Comparison of ENCODE assay signal across 1 cellular context in the genomic region with DNA sequence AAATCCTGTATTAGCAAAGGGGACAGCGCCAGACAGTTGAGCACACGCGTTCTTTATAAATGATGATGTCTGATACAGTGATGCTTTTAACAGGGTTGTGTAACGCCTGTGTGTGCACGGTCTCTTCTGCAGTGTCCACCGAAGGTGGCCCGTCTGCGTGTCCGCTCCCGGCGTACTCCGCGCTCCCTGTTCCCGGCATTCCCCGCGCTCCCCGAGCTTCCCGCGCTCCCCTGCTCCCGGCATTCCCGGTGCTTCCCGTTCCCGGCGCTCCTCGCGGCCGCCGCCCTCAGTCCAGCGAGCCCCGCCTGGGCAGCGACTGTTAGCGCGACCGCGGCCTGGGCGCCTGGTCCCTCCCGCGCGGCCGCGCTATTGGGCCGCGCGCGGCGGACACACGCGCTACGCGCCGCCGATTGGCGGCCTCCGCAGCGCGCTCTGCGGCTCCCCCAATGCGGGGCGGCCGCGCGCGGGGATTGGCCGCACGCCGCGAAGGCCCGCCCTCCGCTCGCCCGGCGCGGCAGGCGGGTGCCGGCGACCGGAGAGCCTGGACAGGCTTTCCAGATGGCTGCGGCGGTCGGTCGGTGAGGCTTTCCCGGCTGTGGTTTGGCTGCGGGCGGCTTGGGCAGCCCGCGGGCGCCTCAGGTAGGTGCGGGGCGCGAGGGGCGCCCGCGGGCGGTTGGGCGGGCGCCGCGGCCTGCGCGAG.
TF ChIP-seq lines count a peak whose summit lies in the region.

A gene (plus strand): TSS at position 497 of the 700 bp plus-strand sequence. CDS start 5,723 bp downstream, outside the sequence.

TF ChIP-seq in HepG2, 621 proteins besides CTCF, POLR2A, EP300 and RAD21 (continued from another document and continues in another):
- TF ChIP-seq CHCHD3 (CRISPR knock-in tag; IDR thresholded peaks at IDR 0.05) (peak; percentile 97), ASH2L (IDR thresholded peaks at IDR 0.05; ENCODE audit: insufficient read length, low read depth, low read length) (no peak), ZNF496 (CRISPR knock-in tag; IDR thresholded peaks at IDR 0.05; ENCODE audit: insufficient replicate concordance) (no peak), SIX4 (CRISPR knock-in tag; IDR thresholded peaks at IDR 0.05) (peak; percentile 39; the same call in 1 of the 2 replicates), ZNF816 (CRISPR knock-in tag; IDR thresholded peaks at IDR 0.05; ENCODE audit: borderline replicate concordance) (no peak), GZF1 (CRISPR knock-in tag; IDR thresholded peaks at IDR 0.05) (no peak), ZNF772 (CRISPR knock-in tag; IDR thresholded peaks at IDR 0.05) (peak; percentile 80), SCMH1 (CRISPR knock-in tag; IDR thresholded peaks at IDR 0.05; ENCODE audit: borderline replicate concordance) (no peak), SMARCC2 (IDR thresholded peaks at IDR 0.05) (no peak), MXD4 (CRISPR knock-in tag; IDR thresholded peaks at IDR 0.05) (0 out of 2 replicates have a peak, but pooled peaks have one; percentile 41), LCORL (IDR thresholded peaks at IDR 0.05) (no peak), LCORL (CRISPR knock-in tag; IDR thresholded peaks at IDR 0.05) (peak; percentile 57; the same call in 1 of the 2 replicates), HNRNPL (IDR thresholded peaks at IDR 0.05; ENCODE audit: low read depth, low read length) (no peak), ZFP36 (IDR thresholded peaks at IDR 0.05; ENCODE audit: borderline replicate concordance, low read depth, low read length, partially characterized antibody) (no peak), ZNF484 (CRISPR knock-in tag; IDR thresholded peaks at IDR 0.05; ENCODE audit: borderline replicate concordance, low read depth) (no peak), ZNF251 (CRISPR knock-in tag; IDR thresholded peaks at IDR 0.05) (no peak), KDM1A (CRISPR knock-in tag; IDR thresholded peaks at IDR 0.05) (no peak), IRF2 (CRISPR knock-in tag; IDR thresholded peaks at IDR 0.05) (peak; percentile 84; the same call in 1 of the 2 replicates), ZNF225 (CRISPR knock-in tag; IDR thresholded peaks at IDR 0.05) (no peak), EED (CRISPR knock-in tag; IDR thresholded peaks at IDR 0.05) (no peak), ZSCAN22 (CRISPR knock-in tag; IDR thresholded peaks at IDR 0.05) (peak; percentile 93), ZNF264 (CRISPR knock-in tag; IDR thresholded peaks at IDR 0.05) (no peak), ZNF160 (CRISPR knock-in tag; IDR thresholded peaks at IDR 0.05) (no peak), FOSL2 (CRISPR knock-in tag; IDR thresholded peaks at IDR 0.05) (peak; percentile 53), ZNF773 (CRISPR knock-in tag; IDR thresholded peaks at IDR 0.05; ENCODE audit: borderline replicate concordance) (no peak), ATRX (CRISPR knock-in tag; IDR thresholded peaks at IDR 0.05; ENCODE audit: borderline replicate concordance) (no peak), SIX1 (CRISPR knock-in tag; IDR thresholded peaks at IDR 0.05; ENCODE audit: borderline replicate concordance) (no peak; the same call in 1 of the 2 replicates), IKZF1 (IDR thresholded peaks at IDR 0.05) (no peak), MAF1 (CRISPR knock-in tag; IDR thresholded peaks at IDR 0.05; ENCODE audit: borderline replicate concordance) (peak; percentile 69; the same call in 1 of the 2 replicates), SP140L (CRISPR knock-in tag; IDR thresholded peaks at IDR 0.05; ENCODE audit: borderline replicate concordance) (no peak), SALL1 (CRISPR knock-in tag; IDR thresholded peaks at IDR 0.05) (peak; percentile 90), SP1 (IDR thresholded peaks at IDR 0.05) (no peak), SP1 (CRISPR knock-in tag; IDR thresholded peaks at IDR 0.05) (0 out of 2 replicates have a peak, but pooled peaks have one; percentile 47), ZNF598 (CRISPR knock-in tag; IDR thresholded peaks at IDR 0.05; ENCODE audit: borderline replicate concordance) (no peak), ZNF572 (CRISPR knock-in tag; IDR thresholded peaks at IDR 0.05) (no peak)
- TF ChIP-seq, protein P1, sequence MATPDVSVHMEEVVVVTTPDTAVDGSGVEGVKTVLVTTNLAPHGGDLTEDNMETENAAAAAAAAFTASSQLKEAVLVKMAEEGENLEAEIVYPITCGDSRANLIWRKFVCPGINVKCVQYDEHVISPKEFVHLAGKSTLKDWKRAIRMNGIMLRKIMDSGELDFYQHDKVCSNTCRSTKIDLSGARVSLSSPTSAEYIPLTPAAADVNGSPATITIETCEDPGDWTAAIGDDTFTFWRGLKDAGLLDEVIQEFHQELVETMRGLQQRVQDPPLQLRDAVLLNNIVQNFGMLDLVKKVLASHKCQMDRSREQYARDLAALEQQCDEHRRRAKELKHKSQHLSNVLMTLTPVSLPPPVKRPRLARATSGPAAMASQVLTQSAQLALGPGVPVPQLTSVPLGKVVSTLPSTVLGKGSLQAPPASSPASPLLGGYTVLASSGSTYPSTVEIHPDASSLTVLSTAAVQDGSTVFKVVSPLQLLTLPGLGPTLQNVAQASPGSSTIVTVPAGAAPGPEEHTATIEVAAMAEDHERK (CRISPR knock-in tag; IDR thresholded peaks at IDR 0.05; ENCODE audit: low read depth) = no peak
- TF ChIP-seq, protein P2, sequence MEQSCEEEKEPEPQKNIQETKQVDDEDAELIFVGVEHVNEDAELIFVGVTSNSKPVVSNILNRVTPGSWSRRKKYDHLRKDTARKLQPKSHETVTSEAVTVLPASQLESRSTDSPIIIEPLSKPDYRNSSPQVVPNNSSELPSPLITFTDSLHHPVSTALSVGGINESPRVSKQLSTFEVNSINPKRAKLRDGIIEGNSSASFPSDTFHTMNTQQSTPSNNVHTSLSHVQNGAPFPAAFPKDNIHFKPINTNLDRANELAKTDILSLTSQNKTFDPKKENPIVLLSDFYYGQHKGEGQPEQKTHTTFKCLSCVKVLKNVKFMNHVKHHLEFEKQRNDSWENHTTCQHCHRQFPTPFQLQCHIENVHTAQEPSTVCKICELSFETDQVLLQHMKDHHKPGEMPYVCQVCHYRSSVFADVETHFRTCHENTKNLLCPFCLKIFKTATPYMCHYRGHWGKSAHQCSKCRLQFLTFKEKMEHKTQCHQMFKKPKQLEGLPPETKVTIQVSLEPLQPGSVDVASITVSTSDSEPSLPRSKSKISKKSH (CRISPR knock-in tag; IDR thresholded peaks at IDR 0.05; ENCODE audit: borderline replicate concordance) = 0 out of 2 replicates have a peak, but pooled peaks have one; percentile 56
- TF ChIP-seq, protein P3, sequence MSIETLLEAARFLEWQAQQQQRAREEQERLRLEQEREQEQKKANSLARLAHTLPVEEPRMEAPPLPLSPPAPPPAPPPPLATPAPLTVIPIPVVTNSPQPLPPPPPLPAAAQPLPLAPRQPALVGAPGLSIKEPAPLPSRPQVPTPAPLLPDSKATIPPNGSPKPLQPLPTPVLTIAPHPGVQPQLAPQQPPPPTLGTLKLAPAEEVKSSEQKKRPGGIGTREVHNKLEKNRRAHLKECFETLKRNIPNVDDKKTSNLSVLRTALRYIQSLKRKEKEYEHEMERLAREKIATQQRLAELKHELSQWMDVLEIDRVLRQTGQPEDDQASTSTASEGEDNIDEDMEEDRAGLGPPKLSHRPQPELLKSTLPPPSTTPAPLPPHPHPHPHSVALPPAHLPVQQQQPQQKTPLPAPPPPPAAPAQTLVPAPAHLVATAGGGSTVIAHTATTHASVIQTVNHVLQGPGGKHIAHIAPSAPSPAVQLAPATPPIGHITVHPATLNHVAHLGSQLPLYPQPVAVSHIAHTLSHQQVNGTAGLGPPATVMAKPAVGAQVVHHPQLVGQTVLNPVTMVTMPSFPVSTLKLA (IDR thresholded peaks at IDR 0.05) = no peak
- TF ChIP-seq, protein P4, sequence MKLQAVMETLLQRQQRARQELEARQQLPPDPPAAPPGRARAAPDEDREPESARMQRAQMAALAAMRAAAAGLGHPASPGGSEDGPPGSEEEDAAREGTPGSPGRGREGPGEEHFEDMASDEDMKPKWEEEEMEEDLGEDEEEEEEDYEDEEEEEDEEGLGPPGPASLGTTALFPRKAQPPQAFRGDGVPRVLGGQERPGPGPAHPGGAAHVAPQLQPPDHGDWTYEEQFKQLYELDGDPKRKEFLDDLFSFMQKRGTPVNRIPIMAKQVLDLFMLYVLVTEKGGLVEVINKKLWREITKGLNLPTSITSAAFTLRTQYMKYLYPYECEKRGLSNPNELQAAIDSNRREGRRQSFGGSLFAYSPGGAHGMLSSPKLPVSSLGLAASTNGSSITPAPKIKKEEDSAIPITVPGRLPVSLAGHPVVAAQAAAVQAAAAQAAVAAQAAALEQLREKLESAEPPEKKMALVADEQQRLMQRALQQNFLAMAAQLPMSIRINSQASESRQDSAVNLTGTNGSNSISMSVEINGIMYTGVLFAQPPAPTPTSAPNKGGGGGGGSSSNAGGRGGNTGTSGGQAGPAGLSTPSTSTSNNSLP (IDR thresholded peaks at IDR 0.05; ENCODE audit: low read depth, low read length) = 0 out of 2 replicates have a peak, but pooled peaks have one; percentile 11
- TF ChIP-seq, protein P5, sequence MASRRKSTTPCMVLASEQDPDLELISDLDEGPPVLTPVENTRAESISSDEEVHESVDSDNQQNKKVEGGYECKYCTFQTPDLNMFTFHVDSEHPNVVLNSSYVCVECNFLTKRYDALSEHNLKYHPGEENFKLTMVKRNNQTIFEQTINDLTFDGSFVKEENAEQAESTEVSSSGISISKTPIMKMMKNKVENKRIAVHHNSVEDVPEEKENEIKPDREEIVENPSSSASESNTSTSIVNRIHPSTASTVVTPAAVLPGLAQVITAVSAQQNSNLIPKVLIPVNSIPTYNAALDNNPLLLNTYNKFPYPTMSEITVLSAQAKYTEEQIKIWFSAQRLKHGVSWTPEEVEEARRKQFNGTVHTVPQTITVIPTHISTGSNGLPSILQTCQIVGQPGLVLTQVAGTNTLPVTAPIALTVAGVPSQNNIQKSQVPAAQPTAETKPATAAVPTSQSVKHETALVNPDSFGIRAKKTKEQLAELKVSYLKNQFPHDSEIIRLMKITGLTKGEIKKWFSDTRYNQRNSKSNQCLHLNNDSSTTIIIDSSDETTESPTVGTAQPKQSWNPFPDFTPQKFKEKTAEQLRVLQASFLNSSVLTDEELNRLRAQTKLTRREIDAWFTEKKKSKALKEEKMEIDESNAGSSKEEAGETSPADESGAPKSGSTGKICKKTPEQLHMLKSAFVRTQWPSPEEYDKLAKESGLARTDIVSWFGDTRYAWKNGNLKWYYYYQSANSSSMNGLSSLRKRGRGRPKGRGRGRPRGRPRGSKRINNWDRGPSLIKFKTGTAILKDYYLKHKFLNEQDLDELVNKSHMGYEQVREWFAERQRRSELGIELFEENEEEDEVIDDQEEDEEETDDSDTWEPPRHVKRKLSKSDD (CRISPR knock-in tag; IDR thresholded peaks at IDR 0.05; ENCODE audit: low read depth) = peak; percentile 62; the same call in 1 of the 2 replicates
- TF ChIP-seq, protein P6, sequence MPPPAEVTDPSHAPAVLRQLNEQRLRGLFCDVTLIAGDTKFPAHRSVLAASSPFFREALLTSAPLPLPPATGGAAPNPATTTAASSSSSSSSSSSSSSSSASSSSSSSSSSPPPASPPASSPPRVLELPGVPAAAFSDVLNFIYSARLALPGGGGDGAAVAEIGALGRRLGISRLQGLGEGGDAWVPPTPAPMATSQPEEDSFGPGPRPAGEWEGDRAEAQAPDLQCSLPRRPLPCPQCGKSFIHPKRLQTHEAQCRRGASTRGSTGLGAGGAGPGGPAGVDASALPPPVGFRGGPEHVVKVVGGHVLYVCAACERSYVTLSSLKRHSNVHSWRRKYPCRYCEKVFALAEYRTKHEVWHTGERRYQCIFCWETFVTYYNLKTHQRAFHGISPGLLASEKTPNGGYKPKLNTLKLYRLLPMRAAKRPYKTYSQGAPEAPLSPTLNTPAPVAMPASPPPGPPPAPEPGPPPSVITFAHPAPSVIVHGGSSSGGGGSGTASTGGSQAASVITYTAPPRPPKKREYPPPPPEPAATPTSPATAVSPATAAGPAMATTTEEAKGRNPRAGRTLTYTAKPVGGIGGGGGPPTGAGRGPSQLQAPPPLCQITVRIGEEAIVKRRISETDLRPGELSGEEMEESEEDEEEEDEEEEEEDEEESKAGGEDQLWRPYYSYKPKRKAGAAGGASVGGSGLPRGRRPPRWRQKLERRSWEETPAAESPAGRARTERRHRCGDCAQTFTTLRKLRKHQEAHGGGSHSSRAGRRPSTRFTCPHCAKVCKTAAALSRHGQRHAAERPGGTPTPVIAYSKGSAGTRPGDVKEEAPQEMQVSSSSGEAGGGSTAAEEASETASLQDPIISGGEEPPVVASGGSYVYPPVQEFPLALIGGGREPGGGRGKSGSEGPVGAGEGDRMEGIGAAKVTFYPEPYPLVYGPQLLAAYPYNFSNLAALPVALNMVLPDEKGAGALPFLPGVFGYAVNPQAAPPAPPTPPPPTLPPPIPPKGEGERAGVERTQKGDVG (CRISPR knock-in tag; IDR thresholded peaks at IDR 0.05; ENCODE audit: borderline replicate concordance) = peak; percentile 66; the same call in 1 of the 2 replicates
- TF ChIP-seq, protein P7, sequence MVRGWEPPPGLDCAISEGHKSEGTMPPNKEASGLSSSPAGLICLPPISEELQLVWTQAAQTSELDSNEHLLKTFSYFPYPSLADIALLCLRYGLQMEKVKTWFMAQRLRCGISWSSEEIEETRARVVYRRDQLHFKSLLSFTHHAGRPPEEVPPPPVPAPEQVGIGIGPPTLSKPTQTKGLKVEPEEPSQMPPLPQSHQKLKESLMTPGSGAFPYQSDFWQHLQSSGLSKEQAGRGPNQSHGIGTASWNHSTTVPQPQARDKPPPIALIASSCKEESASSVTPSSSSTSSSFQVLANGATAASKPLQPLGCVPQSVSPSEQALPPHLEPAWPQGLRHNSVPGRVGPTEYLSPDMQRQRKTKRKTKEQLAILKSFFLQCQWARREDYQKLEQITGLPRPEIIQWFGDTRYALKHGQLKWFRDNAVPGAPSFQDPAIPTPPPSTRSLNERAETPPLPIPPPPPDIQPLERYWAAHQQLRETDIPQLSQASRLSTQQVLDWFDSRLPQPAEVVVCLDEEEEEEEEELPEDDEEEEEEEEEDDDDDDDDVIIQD (CRISPR knock-in tag; IDR thresholded peaks at IDR 0.05; ENCODE audit: low read depth) = 0 out of 2 replicates have a peak, but pooled peaks have one; percentile 39
- TF ChIP-seq, protein P8, sequence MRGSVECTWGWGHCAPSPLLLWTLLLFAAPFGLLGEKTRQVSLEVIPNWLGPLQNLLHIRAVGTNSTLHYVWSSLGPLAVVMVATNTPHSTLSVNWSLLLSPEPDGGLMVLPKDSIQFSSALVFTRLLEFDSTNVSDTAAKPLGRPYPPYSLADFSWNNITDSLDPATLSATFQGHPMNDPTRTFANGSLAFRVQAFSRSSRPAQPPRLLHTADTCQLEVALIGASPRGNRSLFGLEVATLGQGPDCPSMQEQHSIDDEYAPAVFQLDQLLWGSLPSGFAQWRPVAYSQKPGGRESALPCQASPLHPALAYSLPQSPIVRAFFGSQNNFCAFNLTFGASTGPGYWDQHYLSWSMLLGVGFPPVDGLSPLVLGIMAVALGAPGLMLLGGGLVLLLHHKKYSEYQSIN (CRISPR knock-in tag; IDR thresholded peaks at IDR 0.05; ENCODE audit: borderline replicate concordance) = no peak
- TF ChIP-seq, protein P9, sequence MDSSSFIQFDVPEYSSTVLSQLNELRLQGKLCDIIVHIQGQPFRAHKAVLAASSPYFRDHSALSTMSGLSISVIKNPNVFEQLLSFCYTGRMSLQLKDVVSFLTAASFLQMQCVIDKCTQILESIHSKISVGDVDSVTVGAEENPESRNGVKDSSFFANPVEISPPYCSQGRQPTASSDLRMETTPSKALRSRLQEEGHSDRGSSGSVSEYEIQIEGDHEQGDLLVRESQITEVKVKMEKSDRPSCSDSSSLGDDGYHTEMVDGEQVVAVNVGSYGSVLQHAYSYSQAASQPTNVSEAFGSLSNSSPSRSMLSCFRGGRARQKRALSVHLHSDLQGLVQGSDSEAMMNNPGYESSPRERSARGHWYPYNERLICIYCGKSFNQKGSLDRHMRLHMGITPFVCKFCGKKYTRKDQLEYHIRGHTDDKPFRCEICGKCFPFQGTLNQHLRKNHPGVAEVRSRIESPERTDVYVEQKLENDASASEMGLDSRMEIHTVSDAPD (CRISPR knock-in tag; IDR thresholded peaks at IDR 0.05) = 0 out of 2 replicates have a peak, but pooled peaks have one; percentile 51
